Comparison of ENCODE assay signal across 21 cellular contexts in genomic region chr14:33254342-33254741, GRCh38.
"Had no signal": no experiment of that assay in that cellular context is flagged by ENCODE, and none has a peak within 500 bp of the region (broad histone marks: within the 10 kb centered on the region; RNA-seq: fewer than 3 reads in every experiment).

No MANE protein-coding gene starts in this region.

- H3K4me1 ChIP-seq: SJSA1 had no signal

- H3K27me3 ChIP-seq: MG63, SJSA1 had no signal

- H3K9me3 ChIP-seq: MG63, SJSA1 had no signal

- H3K36me3 ChIP-seq: MG63, SJSA1 had no signal

- DNase-seq: IMR-90, Karpas-422, KG1, MG63, NCI-H1092, NCI-H1436, NCI-H1694 treated with DMSO at 0.1 percent for 48 hours, NCI-H1930, NCI-H2107, NCI-H2171 treated with DMSO at 0.1 percent for 48 hours, NCI-H345, NCI-H446 treated with DMSO at 0.1 percent for 48 hours, NCI-H510A treated with DMSO at 0.1 percent for 48 hours, NCI-H526, NCI-H82, Right ventricle myocardium superior, RPMI8226, SIG-M5 had no signal

- H3K27ac Mint-ChIP-seq: T-helper 1 cell treated with Interleukin-12 subunit alpha and Interleukin-12 subunit beta and Interleukin-4 antibody, amounts not matched to agents 30 μg/mL and 1 μg/mL, for 36 hours had no signal

- H3K4me3 ChIP-seq: MG63, SJSA1, SK-N-MC had no signal

- H3K4me3 Mint-ChIP-seq: T-helper 1 cell treated with Interleukin-12 subunit alpha and Interleukin-12 subunit beta and Interleukin-4 antibody, amounts not matched to agents 30 μg/mL and 1 μg/mL, for 36 hours had no signal
